Comparison of ENCODE assay signal across 8 cellular contexts in the genomic region with DNA sequence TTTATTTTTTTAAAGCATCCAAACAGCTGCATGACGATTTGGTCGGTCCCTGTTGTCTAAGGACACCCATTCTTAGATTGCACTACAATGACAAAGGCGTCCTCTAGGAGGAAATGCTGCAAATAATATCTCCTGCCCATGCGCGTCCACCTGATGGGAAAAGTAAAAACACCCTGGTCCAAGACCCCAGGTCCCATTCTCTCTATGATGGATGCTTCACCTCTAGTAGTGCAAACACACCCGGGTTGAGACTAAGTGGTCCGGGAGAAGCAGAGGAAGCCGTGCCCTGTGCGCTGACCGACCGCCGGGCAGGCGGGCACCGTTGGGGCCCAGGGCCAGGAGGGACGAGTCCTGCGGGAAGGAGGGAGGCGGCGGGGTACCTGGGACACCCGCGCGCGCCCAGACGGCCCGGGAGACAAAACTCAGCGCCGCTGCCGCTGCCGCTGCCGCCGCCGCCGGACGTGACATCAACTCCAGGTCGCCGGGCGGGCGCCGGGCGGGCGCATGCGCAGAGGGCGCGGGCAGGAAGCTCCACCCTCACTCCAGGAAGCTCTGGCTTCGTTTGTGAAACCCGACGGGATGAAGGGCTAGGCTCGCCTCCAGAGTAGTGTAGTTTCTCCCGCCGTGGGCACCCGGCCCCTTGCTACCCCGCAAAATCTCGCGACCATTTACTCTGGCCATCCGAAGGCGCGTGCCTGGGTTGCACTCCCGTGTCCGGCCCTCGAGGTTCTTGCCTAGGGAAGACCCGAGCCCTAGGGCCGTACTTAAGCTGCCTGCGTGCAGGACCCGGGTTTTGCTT. TPM values are rescaled to one million over a fixed set of nuclear protein-coding genes. Genes with fewer than 3 reads are reported as not detected.
DNase-seq lines count a peak whose midpoint lies in the region; ATAC-seq, FAIRE-seq and TF ChIP-seq lines count a peak whose summit lies in the region.

Gene TBC1D7, minus strand, starts transcription at position 462 of the 799 bp plus-strand sequence. CDS start 1,639 bp downstream, outside the sequence.

- intact Hi-C loops in left ventricle myocardium inferior (cut with micrococcal nuclease), result loop anchor here (10.0 kb wide), 1 partner anchor 413 kb away; no protein-coding TSS in a partner anchor
- intact Hi-C loops in psoas muscle (cut with DNase I), result loop anchor here in 1 of 2 donors (2.0 kb wide), 1 partner anchor 415 kb away; no protein-coding TSS in a partner anchor

- no peaks in the 10 kb centered on the region for H3K27me3 ChIP-seq in left ventricle myocardium inferior (ENCODE audit: low read depth)
- H3K27me3 ChIP-seq in psoas muscle (ENCODE audit: insufficient read depth in 3 of 3, low read length in 2 of 3), result no peaks in the 10 kb centered on the region

- H3K27me3 Mint-ChIP-seq in T-helper 1 cell treated with Interleukin-12 subunit alpha and Interleukin-12 subunit beta and Interleukin-4 antibody, amounts not matched to agents 30 μg/mL and 1 μg/mL, for 36 hours (ENCODE audit: low read depth), result no peaks in the 10 kb centered on the region

- TF ChIP-seq POLR2A in GM15510 (IDR thresholded peaks at IDR 0.05; ENCODE audit: borderline replicate concordance, extremely low read depth, insufficient read length), result peak; percentile 94

- ATAC-seq in HG02870 (IDR thresholded peaks at IDR 0.05; ENCODE audit: unreplicated experiment), result peak; percentile 83
- peak; percentile 96 to 99 (median 97) for ATAC-seq in psoas muscle

- peaks cover 12% of the 10 kb centered on the region for H3K36me3 Mint-ChIP-seq in T-helper 1 cell treated with Interleukin-12 subunit alpha and Interleukin-12 subunit beta and Interleukin-4 antibody, amounts not matched to agents 30 μg/mL and 1 μg/mL, for 36 hours (ENCODE audit: low read depth)

- H3K27ac Mint-ChIP-seq in T-helper 1 cell treated with Interleukin-12 subunit alpha and Interleukin-12 subunit beta and Interleukin-4 antibody, amounts not matched to agents 30 μg/mL and 1 μg/mL, for 36 hours, result peak within 1 kb of the TSS; percentile 93

- H3K4me3 ChIP-seq in left ventricle myocardium inferior, result peak within 1 kb of the TSS; percentile 87
- peak within 1 kb of the TSS; percentile 92 for H3K4me3 ChIP-seq in psoas muscle

- no peak for FAIRE-seq in urothelium cell line (lab: Jason Lieb, UNC)

- TF ChIP-seq CTCF in left ventricle myocardium inferior (IDR thresholded peaks at IDR 0.05; ENCODE audit: borderline replicate concordance) (peak; percentile 34), psoas muscle (IDR thresholded peaks at IDR 0.05) (peak; percentile 20)

- H3K27ac ChIP-seq in left ventricle myocardium inferior (replicated peaks), result peak within 1 kb of the TSS; percentile 95
- peak within 1 kb of the TSS; percentile 95 for H3K27ac ChIP-seq in psoas muscle

- WGBS in psoas muscle, 3 donors, result 0 to 1% (median 0%) methylated on average over 38 to 63 of the region's 63 CpGs

- H3K36me3 ChIP-seq in left ventricle myocardium inferior (peaks cover 34% of the 10 kb centered on the region), psoas muscle (ENCODE audit: insufficient read depth in 1 of 2, low read depth in 1 of 2) (peaks cover 4 to 29% of the 10 kb centered on the region in 2 donors)

- H3K4me1 ChIP-seq in left ventricle myocardium inferior, result peaks cover 61% of the 10 kb centered on the region
- peaks cover 3% of the 10 kb centered on the region for H3K4me1 ChIP-seq in psoas muscle

- DNase-seq in NCI-H146 treated with DMSO at 0.1 percent for 48 hours (lab: John Stamatoyannopoulos, UW; ENCODE audit: unreplicated experiment) (peak; percentile 84), amniotic stem cell (lab: John Stamatoyannopoulos, UW) (peak; percentile 86), left ventricle myocardium inferior (peak; percentile 93), psoas muscle (peak; percentile 91 to 97), urothelium cell line (ENCODE audit: low spot score) (peak; percentile 92)

- H3K4me3 Mint-ChIP-seq in T-helper 1 cell treated with Interleukin-12 subunit alpha and Interleukin-12 subunit beta and Interleukin-4 antibody, amounts not matched to agents 30 μg/mL and 1 μg/mL, for 36 hours, result peak within 1 kb of the TSS; percentile 91

- no peaks in the 10 kb centered on the region for H3K9me3 Mint-ChIP-seq in T-helper 1 cell treated with Interleukin-12 subunit alpha and Interleukin-12 subunit beta and Interleukin-4 antibody, amounts not matched to agents 30 μg/mL and 1 μg/mL, for 36 hours

- H3K9me3 ChIP-seq in left ventricle myocardium inferior (replicated peaks) (no peaks in the 10 kb centered on the region), psoas muscle (no peaks in the 10 kb centered on the region)

- H3K4me1 Mint-ChIP-seq in T-helper 1 cell treated with Interleukin-12 subunit alpha and Interleukin-12 subunit beta and Interleukin-4 antibody, amounts not matched to agents 30 μg/mL and 1 μg/mL, for 36 hours (ENCODE audit: low read depth), result peaks cover 26% of the 10 kb centered on the region

RNA-seq across cellular contexts. Expression of gene TBC1D7, which starts in this region (rescaled TPM):
- 40.2 TPM for total RNA-seq in left ventricle myocardium inferior
- 10 to 100 TPM in 3 of 4 donors, 1 to 10 TPM in 1; 9.4 to 12.0 (median 10.3) TPM for total RNA-seq in psoas muscle
- 10 to 100 TPM; 14.8 to 19.4 (median 17.4) TPM for polyA plus RNA-seq in psoas muscle

Comparison
In these comparisons a context has a peak if more than half of its experiments do, and no peak if none do; other contexts are left out.
1. Peak in every context shown above with its lines: DNase-seq, ATAC-seq, H3K4me3 ChIP-seq and H3K27ac ChIP-seq.